ENCODE assay signal across 1 cellular context in genomic region chr10:113165643-113166042, GRCh38.
TF ChIP-seq lines count a peak whose summit lies in the region.

No MANE protein-coding gene starts in this region.

TF ChIP-seq in H1, 55 proteins besides CTCF, POLR2A, EP300 and RAD21:
- TF ChIP-seq JUND (IDR thresholded peaks at IDR 0.05; ENCODE audit: low read length): no peak
- peak; percentile 10; the same call in 1 of the 2 replicates for TF ChIP-seq RBBP5 (IDR thresholded peaks at IDR 0.05; ENCODE audit: borderline replicate concordance, low read depth, low read length)
TF ChIP-seq in H1: peak in this region for 1.
